ENCODE assay signal across 21 cellular contexts in the genomic region with DNA sequence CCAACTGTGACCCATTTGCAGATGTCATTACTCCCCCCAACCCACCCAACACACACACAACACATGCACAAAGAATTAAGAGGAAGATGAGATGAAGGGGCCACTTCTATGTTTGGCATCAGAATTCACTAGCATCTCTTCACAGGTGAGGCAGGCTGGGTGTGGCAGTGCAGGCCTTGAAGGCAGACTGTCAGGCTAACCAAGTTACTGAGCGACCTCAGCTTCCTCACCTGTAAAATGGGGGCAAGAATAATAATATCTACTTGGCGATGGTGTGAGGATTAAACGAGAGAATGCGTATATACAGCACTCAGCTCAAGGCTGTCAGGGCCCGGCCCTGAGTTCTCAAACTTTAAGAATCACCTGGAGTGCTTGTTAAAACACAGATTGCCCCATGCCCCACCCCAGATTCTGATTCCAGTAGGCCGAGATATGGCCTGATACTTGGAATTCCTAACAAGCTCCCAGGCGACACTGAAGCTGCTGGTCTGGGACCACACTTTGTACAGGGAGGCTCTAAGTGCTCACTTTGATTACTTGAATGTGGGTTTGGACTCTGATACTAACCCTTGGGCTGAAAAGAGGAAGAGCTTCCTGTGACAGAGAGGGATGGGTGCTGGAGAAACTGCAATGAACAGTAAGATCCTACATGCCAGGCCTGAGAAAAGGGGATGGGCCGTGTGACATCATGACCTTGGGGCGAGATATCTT. TPM values are rescaled to one million over a fixed set of nuclear protein-coding genes. Genes with fewer than 3 reads are reported as not detected.
DNase-seq lines count a peak whose midpoint lies in the region; ATAC-seq, FAIRE-seq and TF ChIP-seq lines count a peak whose summit lies in the region.
"Had no signal": no experiment of that assay in that cellular context is flagged by ENCODE, and none has a peak within 500 bp of the region (broad histone marks: within the 10 kb centered on the region; RNA-seq: fewer than 3 reads in every experiment).

No MANE protein-coding gene starts in this region.

- H2AFZ ChIP-seq in K562 (ENCODE audit: low read depth, low read length) = no peak overlapping the region

- H3K4me2 ChIP-seq in K562 (ENCODE audit: insufficient read depth, low read length) = no peak overlapping the region

- no peaks in the 10 kb centered on the region for H3K36me3 Mint-ChIP-seq in activated naive CD4-positive, alpha-beta T cell treated with anti-CD3 and anti-CD28 coated beads, Interleukin-2, amount 10 ng/mL, durations not matched to agents 7 days and 5 days
- H3K36me3 Mint-ChIP-seq in activated naive CD4-positive, alpha-beta T cell treated with anti-CD3 and anti-CD28 coated beads for 36 hours (ENCODE audit: low read depth) = no peaks in the 10 kb centered on the region

- H4K20me1 ChIP-seq in K562 (replicated peaks; ENCODE audit: control insufficient read depth, insufficient read depth, low read length) = no peaks in the 10 kb centered on the region

- no peaks in the 10 kb centered on the region for H3K9me3 Mint-ChIP-seq in activated naive CD4-positive, alpha-beta T cell treated with anti-CD3 and anti-CD28 coated beads, Interleukin-2, amount 10 ng/mL, durations not matched to agents 7 days and 5 days
- H3K9me3 Mint-ChIP-seq in activated naive CD4-positive, alpha-beta T cell treated with anti-CD3 and anti-CD28 coated beads for 36 hours = no peaks in the 10 kb centered on the region
- H3K9me3 Mint-ChIP-seq: nephron progenitor cell had no signal

- CTCF ChIA-PET in activated naive CD4-positive, alpha-beta T cell treated with anti-CD3 and anti-CD28 coated beads, Interleukin-2, amount 10 ng/mL, durations not matched to agents 7 days and 5 days (lab: Charles Lee) = interaction anchor here (0.6 to 1.1 kb wide), 3 partner anchors 60 to 441 kb away, joined by 3 read pairs; no protein-coding TSS in a partner anchor
- CTCF ChIA-PET in activated naive CD4-positive, alpha-beta T cell treated with anti-CD3 and anti-CD28 coated beads for 36 hours (lab: Charles Lee) = interaction anchor here (0.5 to 1.5 kb wide), 3 partner anchors 20 to 285 kb away, joined by 4 to 5 read pairs (median 4); no protein-coding TSS in a partner anchor
- CTCF ChIA-PET in K562 (lab: Yijun Ruan, JAX; ENCODE audit: low intra/inter-chr PET ratio) = no interaction called here
- CTCF ChIA-PET in HEK293T (lab: Yijun Ruan, JAX) = no interaction called here

- POLR2A ChIA-PET in K562 (lab: Yijun Ruan, JAX) (interaction anchor here (0.7 to 1.2 kb wide), 2 partner anchors 94 to 661 kb away, joined by 3 read pairs; a partner anchor contains a TSS), HEK293T (lab: Yijun Ruan, JAX) (interaction anchor here (1.0 kb wide), 1 partner anchor 27 kb away, joined by 3 read pairs; no protein-coding TSS in a partner anchor)

- FAIRE-seq in K562 (lab: Jason Lieb, UNC) = no peak

- DNase-seq in activated naive CD4-positive, alpha-beta T cell treated with anti-CD3 and anti-CD28 coated beads, Interleukin-2, amount 10 ng/mL, durations not matched to agents 7 days and 5 days = no peak
- DNase-seq in activated naive CD4-positive, alpha-beta T cell treated with anti-CD3 and anti-CD28 coated beads for 36 hours = no peak
- no peak for DNase-seq in K562 (ENCODE audit: extremely low read depth in 1 of 4, low spot score in 3 of 4)
- DNase-seq in transverse colon = no peak
- DNase-seq in adrenal gland = no peak
- DNase-seq in SIG-M5 treated with dmso at 0.1 percent for 504 hours (lab: John Stamatoyannopoulos, UW; ENCODE audit: unreplicated experiment) = no peak
- no peak for DNase-seq in HEK293T (ENCODE audit: extremely low spot score)
- DNase-seq: activated CD4-positive, alpha-beta T cell treated with anti-CD3 and anti-CD28 coated beads, Interleukin-2, amount 50 U/mL, for 48 hours; activated effector memory CD4-positive, alpha-beta T cell treated with Interleukin-2 at 50 U/mL for 16 hours; body of pancreas; COR-L47; left ventricle myocardium inferior; NCI-H146; NCI-H345; nephron progenitor cell; SHP77 treated with DMSO at 0.1 percent for 48 hours; stimulated activated CD4-positive, alpha-beta T cell treated with anti-CD3 and anti-CD28 coated beads, Interleukin-4, amount 100 ng/mL, for 4 hours; T-helper 9 cell had no signal

- H3K4me3 ChIP-seq in K562 (no peak overlapping the region), mucosa of stomach (ENCODE audit: low read length) (no peak overlapping the region), transverse colon (peak overlapping the region; percentile 20 to 42 (median 34)), adrenal gland (no peak overlapping the region)
- H3K4me3 ChIP-seq: body of pancreas, left ventricle myocardium inferior had no signal

- H3K9me3 ChIP-seq in K562 (replicated peaks; ENCODE audit: control insufficient read depth, insufficient read depth, low read depth, low read length) (no peaks in the 10 kb centered on the region; the same call in 1 of the 2 replicates), mucosa of stomach (ENCODE audit: control insufficient read depth, low read length) (no peaks in the 10 kb centered on the region), transverse colon (no peaks in the 10 kb centered on the region), adrenal gland (replicated peaks in 1 of 3) (no peaks in the 10 kb centered on the region)
- H3K9me3 ChIP-seq: body of pancreas, left ventricle myocardium inferior had no signal

- H3K27me3 ChIP-seq in K562 (ENCODE audit: control insufficient read depth in 2 of 2, insufficient read depth in 2 of 2, low read length in 2 of 2) (no peaks in the 10 kb centered on the region; a peak in 1 of 5 replicates), mucosa of stomach (ENCODE audit: control insufficient read depth, insufficient read depth, low read length) (no peaks in the 10 kb centered on the region), transverse colon (no peaks in the 10 kb centered on the region), adrenal gland (no peaks in the 10 kb centered on the region)
- H3K27me3 ChIP-seq: body of pancreas had no signal

- no peak overlapping the region for H3K9ac ChIP-seq in K562 (ENCODE audit: insufficient read depth in 1 of 2, low read depth in 2 of 2, low read length in 2 of 2)
- peak overlapping the region; percentile 49 for H3K9ac ChIP-seq in mucosa of stomach (ENCODE audit: low read length)

- H3K4me3 Mint-ChIP-seq in activated naive CD4-positive, alpha-beta T cell treated with anti-CD3 and anti-CD28 coated beads, Interleukin-2, amount 10 ng/mL, durations not matched to agents 7 days and 5 days = no peak overlapping the region
- no peak overlapping the region for H3K4me3 Mint-ChIP-seq in activated naive CD4-positive, alpha-beta T cell treated with anti-CD3 and anti-CD28 coated beads for 36 hours
- H3K4me3 Mint-ChIP-seq: nephron progenitor cell had no signal

- TF ChIP-seq CTCF in K562 (IDR thresholded peaks at IDR 0.05 in 2 of 3, conservative IDR thresholded peaks at IDR 0.05 in 1 of 3; ENCODE audit: insufficient read depth in 2 of 3, low read depth in 1 of 3, low read length in 3 of 3) = no peak
- TF ChIP-seq CTCF in transverse colon (IDR thresholded peaks at IDR 0.05) = no peak
- no peak for TF ChIP-seq CTCF in adrenal gland (IDR thresholded peaks at IDR 0.05)

- 27% methylated on average over 9 of the region's 9 CpGs for WGBS in K562 (ENCODE audit: insufficient coverage, low coverage, missing lambda C conversion rate)
- 61 to 100% methylated on average over 2 to 9 of the region's 9 CpGs for WGBS in transverse colon (ENCODE audit: low coverage in 1 of 2), 2 donors
- WGBS in adrenal gland, 4 donors = 75 to 85% (median 80%) methylated on average over 9 of the region's 9 CpGs

- no peaks in the 10 kb centered on the region for H3K79me2 ChIP-seq in K562 (ENCODE audit: control insufficient read depth, insufficient read depth, low read length)

- TF ChIP-seq RAD21 in K562 (CRISPR knock-in tag; conservative IDR thresholded peaks at IDR 0.05 in 1 of 2, IDR thresholded peaks at IDR 0.05 in 1 of 2) = no peak

- H3K36me3 ChIP-seq in K562 (ENCODE audit: control insufficient read depth, insufficient read depth, low read length) = no peaks in the 10 kb centered on the region
- H3K36me3 ChIP-seq in mucosa of stomach (ENCODE audit: control insufficient read depth, insufficient read depth, low read length) = no peaks in the 10 kb centered on the region
- H3K36me3 ChIP-seq in transverse colon = no peaks in the 10 kb centered on the region
- H3K36me3 ChIP-seq in adrenal gland (replicated peaks in 1 of 2) = no peaks in the 10 kb centered on the region
- H3K36me3 ChIP-seq: left ventricle myocardium inferior had no signal

- peaks cover 0 to 10% of the 10 kb centered on the region in 2 experiments; a peak in 1 of 5 replicates for H3K4me1 ChIP-seq in K562 (replicated peaks in 1 of 2; ENCODE audit: control insufficient read depth in 2 of 2, insufficient read depth in 2 of 2, low read length in 2 of 2)
- peaks cover 5% of the 10 kb centered on the region for H3K4me1 ChIP-seq in mucosa of stomach (ENCODE audit: control insufficient read depth, insufficient read depth, low read length)
- H3K4me1 ChIP-seq in transverse colon = peaks cover 0 to 7% (median 0%) of the 10 kb centered on the region in 4 donors
- H3K4me1 ChIP-seq in adrenal gland (replicated peaks in 1 of 2) = no peaks in the 10 kb centered on the region
- H3K4me1 ChIP-seq: body of pancreas, left ventricle myocardium inferior had no signal

- no TSS peak for BruUV-seq in K562 (replicated peaks; lab: Mats Ljungman, UMichigan)

- TF ChIP-seq EP300 in K562 (IDR thresholded peaks at IDR 0.05; ENCODE audit: low read length) = no peak
- TF ChIP-seq EP300 in transverse colon (IDR thresholded peaks at IDR 0.05; ENCODE audit: low read depth) = no peak

- H3K4me1 Mint-ChIP-seq in activated naive CD4-positive, alpha-beta T cell treated with anti-CD3 and anti-CD28 coated beads, Interleukin-2, amount 10 ng/mL, durations not matched to agents 7 days and 5 days = peaks cover 43% of the 10 kb centered on the region
- H3K4me1 Mint-ChIP-seq in activated naive CD4-positive, alpha-beta T cell treated with anti-CD3 and anti-CD28 coated beads for 36 hours (ENCODE audit: low read depth) = peaks cover 33% of the 10 kb centered on the region

- TF ChIP-seq POLR2A in K562 (conservative IDR thresholded peaks at IDR 0.05) (no peak), transverse colon (IDR thresholded peaks at IDR 0.05) (no peak), adrenal gland (IDR thresholded peaks at IDR 0.05) (no peak)

- no peak overlapping the region for H3K27ac ChIP-seq in K562 (ENCODE audit: extremely low read depth, low read depth, low read length)
- H3K27ac ChIP-seq in transverse colon = peak overlapping the region; percentile 78 to 89 (median 88)
- H3K27ac ChIP-seq in adrenal gland = no peak overlapping the region
- H3K27ac ChIP-seq: body of pancreas, left ventricle myocardium inferior had no signal

- peaks cover 12% of the 10 kb centered on the region for H3K27me3 Mint-ChIP-seq in activated naive CD4-positive, alpha-beta T cell treated with anti-CD3 and anti-CD28 coated beads, Interleukin-2, amount 10 ng/mL, durations not matched to agents 7 days and 5 days
- no peaks in the 10 kb centered on the region for H3K27me3 Mint-ChIP-seq in activated naive CD4-positive, alpha-beta T cell treated with anti-CD3 and anti-CD28 coated beads for 36 hours (ENCODE audit: low read depth)

- in situ Hi-C loops in K562 (cut with MboI) = no loop called here
- in situ Hi-C loops in transverse colon (cut with MboI; ENCODE audit: low pct_ligation_motif_present in 1 of 4, low pct_unique_long_range_greater_than_20kb in 1 of 4, low sequenced_read_pairs in 3 of 4) = no loop called here

- H3K27ac Mint-ChIP-seq in activated naive CD4-positive, alpha-beta T cell treated with anti-CD3 and anti-CD28 coated beads, Interleukin-2, amount 10 ng/mL, durations not matched to agents 7 days and 5 days = peak overlapping the region; percentile 9
- H3K27ac Mint-ChIP-seq in activated naive CD4-positive, alpha-beta T cell treated with anti-CD3 and anti-CD28 coated beads for 36 hours = no peak overlapping the region
- H3K27ac Mint-ChIP-seq: nephron progenitor cell had no signal

- ATAC-seq in K562 = no peak
- ATAC-seq: body of pancreas, sciatic nerve had no signal

- H3K9me1 ChIP-seq in K562 (ENCODE audit: control insufficient read depth, insufficient read depth, low read length) = no peaks in the 10 kb centered on the region

- intact Hi-C loops in activated naive CD4-positive, alpha-beta T cell treated with anti-CD3 and anti-CD28 coated beads for 36 hours (cut with micrococcal nuclease) = no loop called here
- intact Hi-C loops in K562 (cut with micrococcal nuclease) (no loop called here), transverse colon (cut with DNase I; ENCODE audit: low total_unique reads) (loop anchor here (10.0 kb wide), 1 partner anchor 59 kb away; no protein-coding TSS in a partner anchor), adrenal gland (cut with DNase I) (no loop called here)

RNA-seq across cellular contexts. Expression of a gene that starts 1.1 kb away (rescaled TPM):
- not detected for total RNA-seq in activated naive CD4-positive, alpha-beta T cell treated with anti-CD3 and anti-CD28 coated beads for 36 hours
- total RNA-seq in K562 (2011; cell fraction: chromatin; rRNA removed; ENCODE audit: low replicate concordance) = not detected in 2 replicates
- not detected in 2 replicates for total RNA-seq in K562 (2011; cell fraction: nucleolus; rRNA removed)
- total RNA-seq in K562 (2011; cell fraction: nucleoplasm; rRNA removed) = not detected in 2 replicates
- total RNA-seq in K562 (2014; rRNA removed) = not detected in 2 replicates
- not detected in 2 replicates for total RNA-seq in K562 (2014; rRNA removed; fragmentation: Illumina TruSeq; extraction: Trizol)
- total RNA-seq in K562 (2015; rRNA removed; fragmentation: Illumina TruSeq; extraction: Trizol) = not detected in 2 replicates
- 0.60 and 0.67 TPM in 2 replicates for total RNA-seq in K562 (2021)
- polyA plus RNA-seq in K562 (2011; rRNA removed) = not detected in 2 replicates
- not detected in 2 replicates for polyA plus RNA-seq in K562 (2011; cell fraction: cytosol; rRNA removed)
- not detected in 2 replicates for polyA plus RNA-seq in K562 (2011; cell fraction: nucleus; rRNA removed)
- 0.22 and 0.39 TPM in 2 replicates for polyA plus RNA-seq in K562 (2012)
- polyA plus RNA-seq in K562 (2014; fragmentation: Illumina TruSeq; extraction: Trizol) = not detected in 2 replicates
- under 1 TPM in 1 of 2 experiments, not detected in 1; 0.06 TPM for polyA plus RNA-seq in K562 (2014; fragmentation: Nextera tagmentation; extraction: Ambion mirVana)
- not detected in 2 replicates for polyA plus RNA-seq in K562 (2014; rRNA removed)
- polyA minus RNA-seq in K562 (2011; rRNA and poly(A)+ RNA removed) = not detected in 2 replicates
- polyA minus RNA-seq in K562 (2011; cell fraction: cytosol; rRNA and poly(A)+ RNA removed) = not detected in 2 replicates
- polyA minus RNA-seq in K562 (2011; cell fraction: nucleus; rRNA and poly(A)+ RNA removed) = not detected in 2 replicates
- total RNA-seq in transverse colon = 1,000 to 10,000 TPM in 1 of 4 donors, 100 to 1,000 TPM in 3; 394 to 3,499 (median 729) TPM
- 10 to 100 TPM in 2 of 8 donors, 1 to 10 TPM in 4, under 1 TPM in 2; 0.52 to 13.3 (median 2.7) TPM for total RNA-seq in adrenal gland
- polyA plus RNA-seq in adrenal gland = 10 to 100 TPM; 14.1 to 94.0 (median 66.9) TPM
- total RNA-seq: H4 had no signal

RNA-seq across cellular contexts. Expression of a gene that starts 32.8 kb away (rescaled TPM):
- 100 to 1,000 TPM; 112 to 115 TPM for total RNA-seq in activated naive CD4-positive, alpha-beta T cell treated with anti-CD3 and anti-CD28 coated beads for 36 hours
- total RNA-seq in K562 (2011; cell fraction: chromatin; rRNA removed; ENCODE audit: low replicate concordance) = 33.8 and 38.3 TPM in 2 replicates
- 33.5 and 37.1 TPM in 2 replicates for total RNA-seq in K562 (2011; cell fraction: nucleolus; rRNA removed)
- total RNA-seq in K562 (2011; cell fraction: nucleoplasm; rRNA removed) = 36.7 and 58.4 TPM in 2 replicates
- 67.0 and 68.4 TPM in 2 replicates for total RNA-seq in K562 (2014; rRNA removed)
- total RNA-seq in K562 (2014; rRNA removed; fragmentation: Illumina TruSeq; extraction: Trizol) = 79.0 and 87.6 TPM in 2 replicates
- total RNA-seq in K562 (2015; rRNA removed; fragmentation: Illumina TruSeq; extraction: Trizol) = 83.4 and 91.1 TPM in 2 replicates
- 91.7 and 92.5 TPM in 2 replicates for total RNA-seq in K562 (2021)
- 129 and 170 TPM in 2 replicates for polyA plus RNA-seq in K562 (2011; rRNA removed)
- polyA plus RNA-seq in K562 (2011; cell fraction: cytosol; rRNA removed) = 125 and 156 TPM in 2 replicates
- polyA plus RNA-seq in K562 (2011; cell fraction: nucleus; rRNA removed) = 64.6 and 74.4 TPM in 2 replicates
- 79.1 and 122 TPM in 2 replicates for polyA plus RNA-seq in K562 (2012)
- polyA plus RNA-seq in K562 (2014; fragmentation: Illumina TruSeq; extraction: Trizol) = 139 and 147 TPM in 2 replicates
- 100 to 1,000 TPM; 258 to 288 TPM for polyA plus RNA-seq in K562 (2014; fragmentation: Nextera tagmentation; extraction: Ambion mirVana)
- polyA plus RNA-seq in K562 (2014; rRNA removed) = 126 and 140 TPM in 2 replicates
- polyA minus RNA-seq in K562 (2011; rRNA and poly(A)+ RNA removed) = 33.3 and 40.1 TPM in 2 replicates
- 25.8 and 39.5 TPM in 2 replicates for polyA minus RNA-seq in K562 (2011; cell fraction: cytosol; rRNA and poly(A)+ RNA removed)
- polyA minus RNA-seq in K562 (2011; cell fraction: nucleus; rRNA and poly(A)+ RNA removed) = 28.5 and 30.0 TPM in 2 replicates
- total RNA-seq in transverse colon = 10 to 100 TPM; 27.3 to 49.7 (median 40.3) TPM
- 10 to 100 TPM; 40.0 to 87.5 (median 52.8) TPM for total RNA-seq in adrenal gland
- 100 to 1,000 TPM in 1 of 3 donors, 10 to 100 TPM in 2; 57.1 to 112 (median 88.4) TPM for polyA plus RNA-seq in adrenal gland

Comparison
In these comparisons a context has a peak if more than half of its experiments do, and no peak if none do; other contexts are left out.
1. H3K27ac ChIP-seq: peak in transverse colon (4 of 4); none in K562 (single experiment) and adrenal gland (0 of 5).
2. H3K4me3 ChIP-seq: peak in transverse colon (4 of 4); none in K562 (single experiment), mucosa of stomach (single experiment) and adrenal gland (0 of 4).
3. RNA of a gene that starts 1.1 kb away (total RNA-seq): 394 to 3,499 TPM in transverse colon; 0.52 to 13.3 TPM in adrenal gland, 0.60 to 0.67 TPM in K562 and not detected in activated naive CD4-positive, alpha-beta T cell treated with anti-CD3 and anti-CD28 coated beads for 36 hours; every median in the first group is over 10 times any median in the second.
4. CTCF ChIA-PET loops: an anchor here in activated naive CD4-positive, alpha-beta T cell treated with anti-CD3 and anti-CD28 coated beads, Interleukin-2, amount 10 ng/mL, durations not matched to agents 7 days and 5 days (0.6 to 1.1 kb wide) and activated naive CD4-positive, alpha-beta T cell treated with anti-CD3 and anti-CD28 coated beads for 36 hours (0.5 to 1.5 kb wide); none called in K562 and HEK293T.